Comparison of ENCODE assay signal across 2 cellular contexts in the genomic region with DNA sequence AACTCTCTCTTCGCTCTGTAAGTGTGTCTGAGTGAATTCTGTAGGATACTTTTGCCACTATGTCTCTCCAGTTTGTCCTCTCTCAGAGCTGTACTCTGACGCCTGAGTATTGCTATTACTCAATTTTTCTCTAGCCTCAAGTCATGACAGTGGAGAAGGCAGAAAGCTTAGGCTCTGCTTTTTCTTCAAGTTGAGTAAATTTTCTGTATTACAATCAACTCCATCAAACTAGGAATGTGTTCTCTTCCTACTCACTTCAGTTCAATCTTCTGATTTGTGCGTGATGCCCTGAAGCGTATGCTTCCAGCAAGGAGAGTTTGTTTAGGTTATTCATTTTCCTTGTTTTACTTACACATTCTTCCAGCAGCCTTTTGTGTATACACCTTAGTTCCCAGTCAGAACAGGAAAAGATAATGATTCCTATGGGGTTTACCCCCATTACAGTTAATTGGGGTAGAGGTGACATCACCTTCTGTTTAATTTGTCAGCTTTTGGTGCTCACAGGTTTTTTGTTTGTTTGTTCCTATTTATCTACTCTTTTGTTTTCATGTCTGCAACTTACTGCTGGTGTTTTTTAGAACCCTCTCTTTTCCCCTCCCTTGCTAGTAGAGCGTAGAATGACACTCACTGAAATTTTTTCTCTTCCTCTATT.
TF ChIP-seq lines count a peak whose summit lies in the region.

No MANE protein-coding gene starts in this region.

TF ChIP-seq in SK-N-SH, 30 proteins besides CTCF, POLR2A, EP300 and RAD21 (continued from another document):
- TF ChIP-seq MAX (IDR thresholded peaks at IDR 0.05; ENCODE audit: low read depth): no peak
- no peak for TF ChIP-seq ZBTB33 (IDR thresholded peaks at IDR 0.05; ENCODE audit: borderline replicate concordance, low read depth)
- TF ChIP-seq RFX5 (IDR thresholded peaks at IDR 0.05; ENCODE audit: low read length): no peak
- TF ChIP-seq MXI1 (IDR thresholded peaks at IDR 0.05; ENCODE audit: low read depth, low read length): no peak
- TF ChIP-seq FOXJ3 (CRISPR knock-in tag; IDR thresholded peaks at IDR 0.05): no peak
- no peak for TF ChIP-seq MEF2A (IDR thresholded peaks at IDR 0.05; ENCODE audit: borderline replicate concordance, low read depth)
- no peak for TF ChIP-seq FOSL2 (IDR thresholded peaks at IDR 0.05; ENCODE audit: borderline replicate concordance, low read depth)
- TF ChIP-seq GATA2 (CRISPR knock-in tag; IDR thresholded peaks at IDR 0.05): no peak
- TF ChIP-seq RXRA (IDR thresholded peaks at IDR 0.05; ENCODE audit: borderline replicate concordance, low read depth): no peak
- no peak for TF ChIP-seq SIN3A (IDR thresholded peaks at IDR 0.05; ENCODE audit: borderline replicate concordance, low read depth, low read length)
- no peak for TF ChIP-seq TEAD4 (IDR thresholded peaks at IDR 0.05; ENCODE audit: borderline replicate concordance, insufficient read depth)
- TF ChIP-seq, protein P1, sequence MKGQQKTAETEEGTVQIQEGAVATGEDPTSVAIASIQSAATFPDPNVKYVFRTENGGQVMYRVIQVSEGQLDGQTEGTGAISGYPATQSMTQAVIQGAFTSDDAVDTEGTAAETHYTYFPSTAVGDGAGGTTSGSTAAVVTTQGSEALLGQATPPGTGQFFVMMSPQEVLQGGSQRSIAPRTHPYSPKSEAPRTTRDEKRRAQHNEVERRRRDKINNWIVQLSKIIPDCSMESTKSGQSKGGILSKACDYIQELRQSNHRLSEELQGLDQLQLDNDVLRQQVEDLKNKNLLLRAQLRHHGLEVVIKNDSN (IDR thresholded peaks at IDR 0.05; ENCODE audit: borderline replicate concordance, low read depth): no peak
- TF ChIP-seq TAF1 (IDR thresholded peaks at IDR 0.05; ENCODE audit: borderline replicate concordance, low read depth, low read length): no peak
- TF ChIP-seq, protein P2, sequence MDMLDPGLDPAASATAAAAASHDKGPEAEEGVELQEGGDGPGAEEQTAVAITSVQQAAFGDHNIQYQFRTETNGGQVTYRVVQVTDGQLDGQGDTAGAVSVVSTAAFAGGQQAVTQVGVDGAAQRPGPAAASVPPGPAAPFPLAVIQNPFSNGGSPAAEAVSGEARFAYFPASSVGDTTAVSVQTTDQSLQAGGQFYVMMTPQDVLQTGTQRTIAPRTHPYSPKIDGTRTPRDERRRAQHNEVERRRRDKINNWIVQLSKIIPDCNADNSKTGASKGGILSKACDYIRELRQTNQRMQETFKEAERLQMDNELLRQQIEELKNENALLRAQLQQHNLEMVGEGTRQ (IDR thresholded peaks at IDR 0.05; ENCODE audit: borderline replicate concordance, low read depth, low read length): no peak
- no peak for TF ChIP-seq SMC3 (IDR thresholded peaks at IDR 0.05; ENCODE audit: low read depth, low read length)
- TF ChIP-seq POLR2AphosphoS5 (IDR thresholded peaks at IDR 0.05; ENCODE audit: low read depth, low read length): no peak

TF ChIP-seq in SK-N-SH treated with all-trans-retinoic acid at 6 μM for 48 hours, 23 proteins besides CTCF, POLR2A, EP300 and RAD21 (continued from another document):
- no peak for TF ChIP-seq ZNF8 (CRISPR knock-in tag; IDR thresholded peaks at IDR 0.05)
- TF ChIP-seq TOX (CRISPR knock-in tag; IDR thresholded peaks at IDR 0.05; ENCODE audit: borderline replicate concordance): no peak
- TF ChIP-seq TSHZ2 (CRISPR knock-in tag; IDR thresholded peaks at IDR 0.05): no peak
- no peak for TF ChIP-seq ZFP30 (CRISPR knock-in tag; IDR thresholded peaks at IDR 0.05)
- no peak for TF ChIP-seq RARB (CRISPR knock-in tag; IDR thresholded peaks at IDR 0.05)
